In genomic region chr12:2824541-2824940, GRCh38 we compare ENCODE assay signal across 27 cellular contexts. TPM values are rescaled to one million over a fixed set of nuclear protein-coding genes. Genes with fewer than 3 reads are reported as not detected.
"Had no signal": no experiment of that assay in that cellular context is flagged by ENCODE, and none has a peak within 500 bp of the region (broad histone marks: within the 10 kb centered on the region; RNA-seq: fewer than 3 reads in every experiment).

No MANE protein-coding gene starts in this region.

- H3K9me3 Mint-ChIP-seq: activated B cell treated with CpG ODN at 0.5 μM for 24 hours; activated naive CD4-positive, alpha-beta T cell treated with anti-CD3 and anti-CD28 coated beads for 36 hours; activated T-cell treated with anti-CD3 and anti-CD28 coated beads, Interleukin-2, amount 50 U/mL, for 4 hours; central memory CD8-positive, alpha-beta T cell; mesothelial cell of epicardium; naive thymus-derived CD8-positive, alpha-beta T cell had no signal

- ATAC-seq: activated CD4-positive, alpha-beta T cell treated with anti-CD3 and anti-CD28 coated beads for 36 hours; activated T-cell treated with anti-CD3 and anti-CD28 coated beads, Interleukin-2, amount 50 U/mL, for 4 hours; left lung; naive thymus-derived CD8-positive, alpha-beta T cell; T-helper 17 cell had no signal

- H3K4me1 ChIP-seq: left lung, sigmoid colon had no signal

- H3K27ac Mint-ChIP-seq: activated B cell treated with CpG ODN at 0.5 μM for 24 hours; activated CD4-positive, alpha-beta T cell treated with anti-CD3 and anti-CD28 coated beads for 36 hours; activated naive CD4-positive, alpha-beta T cell treated with anti-CD3 and anti-CD28 coated beads for 36 hours; mesothelial cell of epicardium; progenitor cell of endocrine pancreas; T-helper 17 cell had no signal

- DNase-seq: activated B cell treated with CpG ODN at 0.5 μM for 24 hours; activated CD4-positive, alpha-beta T cell treated with anti-CD3 and anti-CD28 coated beads for 36 hours; activated CD4-positive, alpha-beta T cell treated with anti-CD3 and anti-CD28 coated beads, Interleukin-2, amount 50 U/mL, for 4 hours; activated CD8-positive, alpha-beta memory T cell treated with anti-CD3 and anti-CD28 coated beads, Interleukin-2, amount 50 U/mL, for 48 hours; activated naive CD4-positive, alpha-beta T cell treated with anti-CD3 and anti-CD28 coated beads for 36 hours; activated T-cell treated with anti-CD3 and anti-CD28 coated beads, Interleukin-2, amount 50 U/mL, for 4 hours; erythroblast; foreskin melanocyte; left lung; naive thymus-derived CD8-positive, alpha-beta T cell; retina; sigmoid colon; stimulated activated CD4-positive, alpha-beta T cell treated with anti-CD3 and anti-CD28 coated beads, Interleukin-2, amount 100 ng/mL, for 48 hours; stimulated activated naive CD4-positive, alpha-beta T cell; SW 1271; T-helper 17 cell had no signal

- H3K4me1 Mint-ChIP-seq: activated B cell treated with CpG ODN at 0.5 μM for 24 hours; activated CD4-positive, alpha-beta T cell treated with anti-CD3 and anti-CD28 coated beads for 36 hours; mesothelial cell of epicardium had no signal

- H3K9me3 ChIP-seq: left lung, sigmoid colon, tibial nerve had no signal

- H3K27me3 Mint-ChIP-seq: activated B cell treated with CpG ODN at 0.5 μM for 24 hours; activated CD4-positive, alpha-beta T cell treated with anti-CD3 and anti-CD28 coated beads for 36 hours; central memory CD8-positive, alpha-beta T cell; naive thymus-derived CD8-positive, alpha-beta T cell; progenitor cell of endocrine pancreas; T-helper 17 cell had no signal

- H3K4me3 ChIP-seq: coronary artery, left lung, sigmoid colon, tibial nerve had no signal

- H3K4me3 Mint-ChIP-seq: activated B cell treated with CpG ODN at 0.5 μM for 24 hours; activated CD4-positive, alpha-beta T cell treated with anti-CD3 and anti-CD28 coated beads for 36 hours; activated naive CD4-positive, alpha-beta T cell treated with anti-CD3 and anti-CD28 coated beads for 36 hours; activated T-cell treated with anti-CD3 and anti-CD28 coated beads, Interleukin-2, amount 50 U/mL, for 4 hours; central memory CD8-positive, alpha-beta T cell; mesothelial cell of epicardium; naive thymus-derived CD8-positive, alpha-beta T cell; T-helper 17 cell had no signal

- H3K27me3 ChIP-seq: left lung, sigmoid colon, tibial nerve had no signal

- H3K27ac ChIP-seq: coronary artery, left lung, sigmoid colon had no signal

RNA-seq across cellular contexts. Expression of gene NRIP2, which starts 10.3 kb away (rescaled TPM):
- total RNA-seq: activated B cell treated with CpG ODN at 0.5 μM for 24 hours; activated CD4-positive, alpha-beta T cell treated with anti-CD3 and anti-CD28 coated beads for 36 hours; activated CD8-positive, alpha-beta memory T cell treated with anti-CD3 and anti-CD28 coated beads for 36 hours; activated naive CD4-positive, alpha-beta T cell treated with anti-CD3 and anti-CD28 coated beads for 36 hours; activated T-cell treated with anti-CD3 and anti-CD28 coated beads, Interleukin-2, amount 50 U/mL, for 4 hours; kidney epithelial cell; lung microvascular endothelial cell; mesothelial cell of epicardium; naive thymus-derived CD8-positive, alpha-beta T cell; osteocyte; progenitor cell of endocrine pancreas; T-helper 17 cell had no signal

RNA-seq across cellular contexts. Expression of gene TEX52, which starts 32.3 kb away (rescaled TPM):
- total RNA-seq: activated B cell treated with CpG ODN at 0.5 μM for 24 hours; activated CD8-positive, alpha-beta memory T cell treated with anti-CD3 and anti-CD28 coated beads for 36 hours; activated naive CD4-positive, alpha-beta T cell treated with anti-CD3 and anti-CD28 coated beads for 36 hours; activated T-cell treated with anti-CD3 and anti-CD28 coated beads, Interleukin-2, amount 50 U/mL, for 4 hours; fibroblast of lung; kidney epithelial cell; left lung; lung microvascular endothelial cell; mesothelial cell of epicardium; naive thymus-derived CD8-positive, alpha-beta T cell; osteocyte; progenitor cell of endocrine pancreas; sigmoid colon; T-helper 17 cell; tibial nerve; urinary bladder had no signal
- polyA plus RNA-seq: fibroblast of lung; naive thymus-derived CD8-positive, alpha-beta T cell; sigmoid colon; urinary bladder had no signal
